In the genomic region with DNA sequence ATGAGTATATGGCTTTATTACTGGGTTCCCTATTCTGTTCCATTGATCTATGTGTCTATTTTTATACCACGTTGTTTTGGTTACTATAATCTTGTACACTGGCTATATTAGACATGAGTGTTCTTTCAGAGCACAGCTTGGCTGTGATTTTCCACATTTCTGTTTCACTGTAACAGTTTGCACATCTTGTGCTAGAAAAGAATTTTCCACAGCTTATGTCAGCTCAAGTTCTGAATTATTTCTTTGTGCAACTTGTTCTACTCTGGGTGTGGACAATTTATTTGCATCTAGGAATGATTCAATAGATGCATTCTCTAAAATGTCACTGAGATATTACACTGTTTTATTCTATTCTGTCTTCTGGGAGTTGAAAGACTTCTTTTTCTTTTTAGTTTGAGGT, we compare ENCODE assay signal across 28 cellular contexts. TPM values are rescaled to one million over a fixed set of nuclear protein-coding genes. Genes with fewer than 3 reads are reported as not detected.
"Had no signal": no experiment of that assay in that cellular context is flagged by ENCODE, and none has a peak within 500 bp of the region (broad histone marks: within the 10 kb centered on the region; RNA-seq: fewer than 3 reads in every experiment).

No MANE protein-coding gene starts in this region.

- H3K27me3 ChIP-seq: hepatocyte, neural progenitor cell, pancreas, right lobe of liver, thyroid gland, upper lobe of left lung, uterus had no signal

- H3K36me3 Mint-ChIP-seq: neural progenitor cell had no signal

- ATAC-seq: effector memory CD8-positive, alpha-beta T cell; left colon; natural killer cell treated with Interleukin-12 subunit alpha and Interleukin-12 subunit beta and Interleukin-15 and Interleukin-18, amount 100 ng/mL, for 72 hours; pancreas; right lobe of liver; stimulated activated naive B cell treated with anti-CD40 and anti-IgM and Interleukin-4, amounts not matched to agents 10 μg/mL and 1 μg/mL and 100 μg/mL, for 72 hours; stimulated activated naive CD8-positive, alpha-beta T cell treated with anti-CD3 and anti-CD28 coated beads, Interleukin-15, amount 100 ng/mL, for 72 hours had no signal

- H3K4me2 ChIP-seq: hepatocyte, neural progenitor cell had no signal

- H3K9ac ChIP-seq: neural progenitor cell had no signal

- H3K36me3 ChIP-seq: esophagus squamous epithelium, neural progenitor cell, pancreas, right lobe of liver, thyroid gland, upper lobe of left lung, uterus had no signal

- H3K4me3 Mint-ChIP-seq: central memory CD8-positive, alpha-beta T cell; effector memory CD8-positive, alpha-beta T cell; natural killer cell treated with Interleukin-12 subunit alpha and Interleukin-12 subunit beta and Interleukin-15 and Interleukin-18, amount 100 ng/mL, for 72 hours; neural progenitor cell; stimulated activated naive B cell treated with anti-CD40 and anti-IgM and Interleukin-4, amounts not matched to agents 10 μg/mL and 1 μg/mL and 100 μg/mL, for 72 hours; stimulated activated naive CD8-positive, alpha-beta T cell treated with anti-CD3 and anti-CD28 coated beads, Interleukin-15, amount 100 ng/mL, for 72 hours had no signal

- H3K9me3 ChIP-seq: pancreas, right lobe of liver, thyroid gland, uterus had no signal

- H3K4me3 ChIP-seq: esophagus squamous epithelium, hepatocyte, neural progenitor cell, pancreas, right lobe of liver, thyroid gland, upper lobe of left lung, uterus had no signal

- H2AFZ ChIP-seq: hepatocyte, neural progenitor cell had no signal

- H3K27me3 Mint-ChIP-seq: progenitor cell of endocrine pancreas had no signal

- H3K27ac Mint-ChIP-seq: effector memory CD8-positive, alpha-beta T cell; natural killer cell treated with Interleukin-12 subunit alpha and Interleukin-12 subunit beta and Interleukin-15 and Interleukin-18, amount 100 ng/mL, for 72 hours; neural progenitor cell; progenitor cell of endocrine pancreas; stimulated activated naive B cell treated with anti-CD40 and anti-IgM and Interleukin-4, amounts not matched to agents 10 μg/mL and 1 μg/mL and 100 μg/mL, for 72 hours; stimulated activated naive CD8-positive, alpha-beta T cell treated with anti-CD3 and anti-CD28 coated beads, Interleukin-15, amount 100 ng/mL, for 72 hours had no signal

- DNase-seq: cortex of kidney; effector memory CD8-positive, alpha-beta T cell; esophagus squamous epithelium; foreskin fibroblast; head of caudate nucleus; left colon; mammary epithelial cell; nucleus accumbens; pancreas; right lobe of liver; stimulated activated CD4-positive, alpha-beta T cell treated with anti-CD3 and anti-CD28 coated beads, Interleukin-2, amount 100 ng/mL, for 24 hours; stimulated activated CD4-positive, alpha-beta T cell treated with anti-CD3 and anti-CD28 coated beads, Interleukin-4, amount 100 ng/mL, for 4 hours; stimulated activated naive B cell treated with anti-CD40 and anti-IgM and Interleukin-4, amounts not matched to agents 10 μg/mL and 1 μg/mL and 100 μg/mL, for 72 hours; stimulated activated naive CD8-positive, alpha-beta T cell treated with anti-CD3 and anti-CD28 coated beads, Interleukin-15, amount 100 ng/mL, for 72 hours; thyroid gland; upper lobe of left lung; uterus had no signal

- H3K27ac ChIP-seq: esophagus squamous epithelium, hepatocyte, neural progenitor cell, pancreas, right lobe of liver, thyroid gland, upper lobe of left lung, uterus had no signal

- H3K79me2 ChIP-seq: hepatocyte had no signal

- H3K4me1 ChIP-seq: esophagus squamous epithelium, neural progenitor cell, pancreas, right lobe of liver, thyroid gland, upper lobe of left lung, uterus had no signal

- H3K4me1 Mint-ChIP-seq: central memory CD8-positive, alpha-beta T cell; neural progenitor cell; stimulated activated naive B cell treated with anti-CD40 and anti-IgM and Interleukin-4, amounts not matched to agents 10 μg/mL and 1 μg/mL and 100 μg/mL, for 72 hours; stimulated activated naive CD8-positive, alpha-beta T cell treated with anti-CD3 and anti-CD28 coated beads, Interleukin-15, amount 100 ng/mL, for 72 hours had no signal

RNA-seq across cellular contexts. Expression of a gene that starts 28.4 kb away (rescaled TPM):
- total RNA-seq: epithelial cell of proximal tubule; esophagus squamous epithelium; hepatocyte; kidney epithelial cell; left colon; mammary epithelial cell; mucosa of gallbladder; myocyte; natural killer cell treated with Interleukin-12 subunit alpha and Interleukin-12 subunit beta and Interleukin-15 and Interleukin-18, amount 100 ng/mL, for 72 hours; pancreas; progenitor cell of endocrine pancreas; right lobe of liver; skeletal muscle tissue; subcutaneous adipose tissue; thyroid gland; upper lobe of left lung; uterus had no signal
- polyA plus RNA-seq: hepatocyte, mammary epithelial cell, pancreas had no signal
